In genomic region chr10:78804356-78805032, GRCh38 we compare ENCODE assay signal across 12 cellular contexts.
A peak's percentile ranks its signal among the peaks of the same experiment; 100 is the strongest.
DNase-seq lines count a peak whose midpoint lies in the region; ATAC-seq and TF ChIP-seq lines count a peak whose summit lies in the region.
"Had no signal": no experiment of that assay in that cellular context is flagged by ENCODE, and none has a peak within 500 bp of the region (broad histone marks: within the 10 kb centered on the region; RNA-seq: fewer than 3 reads in every experiment).

No MANE protein-coding gene starts in this region.

- H3K27ac ChIP-seq in esophagus squamous epithelium (peak overlapping the region; percentile 31 to 87 (median 87)), mesodermal cell (ENCODE audit: low read depth, low read length, severe bottlenecking) (peak overlapping the region; percentile 92), subcutaneous abdominal adipose tissue (ENCODE audit: low read depth, low read length) (peak overlapping the region; percentile 44)
- H3K27ac ChIP-seq: BLaER1 had no signal

- H3K36me3 ChIP-seq in esophagus squamous epithelium (no peaks in the 10 kb centered on the region), mesodermal cell (ENCODE audit: control insufficient read depth, insufficient read depth, low read length) (no peaks in the 10 kb centered on the region), subcutaneous abdominal adipose tissue (ENCODE audit: control insufficient read depth in 5 of 5, insufficient read depth in 5 of 5, low read length in 5 of 5) (no peaks in the 10 kb centered on the region)
- H3K36me3 ChIP-seq: BLaER1 had no signal

- WGBS in esophagus squamous epithelium, 2 donors = 66 to 80% methylated on average over 3 to 6 of the region's 7 CpGs
- 90 to 95% methylated on average over 7 of the region's 7 CpGs for WGBS in mesodermal cell (ENCODE audit: insufficient coverage in 2 of 2), 2 experiments

- H3K27me3 ChIP-seq in esophagus squamous epithelium = no peaks in the 10 kb centered on the region
- peaks cover 0 to 9% (median 0%) of the 10 kb centered on the region in 5 donors for H3K27me3 ChIP-seq in subcutaneous abdominal adipose tissue (ENCODE audit: control insufficient read depth in 5 of 5, insufficient read depth in 4 of 5, low read length in 5 of 5)
- H3K27me3 ChIP-seq: BLaER1 had no signal

- peaks cover 18% of the 10 kb centered on the region for H3K27me3 Mint-ChIP-seq in HFFc6 (ENCODE audit: insufficient read depth)

- no peak for ATAC-seq in GM21786 (IDR thresholded peaks at IDR 0.05; ENCODE audit: unreplicated experiment)

- H3K9ac ChIP-seq in subcutaneous abdominal adipose tissue (ENCODE audit: low read length in 5 of 5) = no peak overlapping the region
- H3K9ac ChIP-seq: BLaER1 had no signal

- H3K4me1 ChIP-seq in esophagus squamous epithelium (peaks cover 17 to 78% (median 38%) of the 10 kb centered on the region in 3 donors), mesodermal cell (ENCODE audit: control insufficient read depth, insufficient read depth, low read length, poor library complexity, severe bottlenecking) (peaks cover 63% of the 10 kb centered on the region), subcutaneous abdominal adipose tissue (ENCODE audit: control insufficient read depth in 5 of 5, insufficient read depth in 5 of 5, low read length in 5 of 5) (peaks cover 16 to 49% (median 45%) of the 10 kb centered on the region in 5 donors)
- H3K4me1 ChIP-seq: BLaER1 had no signal

- peaks cover 59% of the 10 kb centered on the region for H3K4me1 Mint-ChIP-seq in HFFc6 (ENCODE audit: low read depth)
- H3K4me1 Mint-ChIP-seq: activated naive CD8-positive, alpha-beta T cell treated with anti-CD3 and anti-CD28 coated beads, Interleukin-2, amount 10 ng/mL, durations not matched to agents 7 days and 5 days had no signal

- no peak overlapping the region for H3K4me3 ChIP-seq in esophagus squamous epithelium
- H3K4me3 ChIP-seq in mesodermal cell (ENCODE audit: extremely low read depth, insufficient read depth, low read length, poor library complexity, severe bottlenecking) = no peak overlapping the region
- H3K4me3 ChIP-seq in subcutaneous abdominal adipose tissue (ENCODE audit: low read depth in 1 of 5, low read length in 5 of 5) = no peak overlapping the region
- H3K4me3 ChIP-seq: BLaER1 had no signal

- peak overlapping the region; percentile 96 for H3K27ac Mint-ChIP-seq in HFFc6

- intact Hi-C loops in esophagus squamous epithelium (cut with DNase I) = no loop called here

- H3K9me3 Mint-ChIP-seq in HFFc6 = no peaks in the 10 kb centered on the region
- H3K9me3 Mint-ChIP-seq: activated naive CD8-positive, alpha-beta T cell treated with anti-CD3 and anti-CD28 coated beads, Interleukin-2, amount 10 ng/mL, durations not matched to agents 7 days and 5 days had no signal

- H3K4me3 Mint-ChIP-seq in HFFc6 = no peak overlapping the region
- H3K4me3 Mint-ChIP-seq: activated naive CD8-positive, alpha-beta T cell treated with anti-CD3 and anti-CD28 coated beads, Interleukin-2, amount 10 ng/mL, durations not matched to agents 7 days and 5 days had no signal

- no peak for TF ChIP-seq POLR2A in esophagus squamous epithelium (IDR thresholded peaks at IDR 0.05)

- H3K9me3 ChIP-seq in esophagus squamous epithelium = no peaks in the 10 kb centered on the region
- no peaks in the 10 kb centered on the region for H3K9me3 ChIP-seq in mesodermal cell (ENCODE audit: control insufficient read depth, low read length)
- H3K9me3 ChIP-seq in subcutaneous abdominal adipose tissue (ENCODE audit: control insufficient read depth in 5 of 5, low read length in 5 of 5) = no peaks in the 10 kb centered on the region
- H3K9me3 ChIP-seq: BLaER1 had no signal

- TF ChIP-seq CTCF in HFFc6 (IDR thresholded peaks at IDR 0.05) = no peak
- TF ChIP-seq CTCF in esophagus squamous epithelium (IDR thresholded peaks at IDR 0.05) = no peak

- no peaks in the 10 kb centered on the region for H3K36me3 Mint-ChIP-seq in HFFc6 (ENCODE audit: low read depth)
- H3K36me3 Mint-ChIP-seq: activated naive CD8-positive, alpha-beta T cell treated with anti-CD3 and anti-CD28 coated beads, Interleukin-2, amount 10 ng/mL, durations not matched to agents 7 days and 5 days had no signal

- DNase-seq in HFFc6 (no peak), esophagus squamous epithelium (lab: John Stamatoyannopoulos, UW) (no peak), NOMO-1 treated with dmso at 0.1 percent for 144 hours (lab: John Stamatoyannopoulos, UW; ENCODE audit: unreplicated experiment) (no peak), NCI-H69 (lab: John Stamatoyannopoulos, UW) (no peak), NCI-H2081 (lab: John Stamatoyannopoulos, UW) (no peak)
- DNase-seq: activated naive CD8-positive, alpha-beta T cell treated with anti-CD3 and anti-CD28 coated beads, Interleukin-2, amount 10 ng/mL, durations not matched to agents 7 days and 5 days; GF-D8; hippocampal formation had no signal
